In genomic region chr10:132658546-132659205, GRCh38 we compare ENCODE assay signal across 7 cellular contexts.
"Had no signal": no experiment of that assay in that cellular context is flagged by ENCODE, and none has a peak within 500 bp of the region (broad histone marks: within the 10 kb centered on the region; RNA-seq: fewer than 3 reads in every experiment).

No MANE protein-coding gene starts in this region.

- H3K27me3 Mint-ChIP-seq: IgD-negative memory B cell had no signal

- H3K27ac ChIP-seq: GM23248, HL-60 had no signal

- H3K4me3 ChIP-seq: GM23248 had no signal

- ATAC-seq: HepG2 had no signal

- H3K9me3 Mint-ChIP-seq: H9, IgD-negative memory B cell had no signal

- DNase-seq: GM23248, GOT3, H9, HCEC 1CT had no signal

- H3K4me3 Mint-ChIP-seq: H9, IgD-negative memory B cell had no signal

- H3K27ac Mint-ChIP-seq: H9, IgD-negative memory B cell had no signal

- H2AFZ ChIP-seq: GM23248 had no signal
